14 cellular contexts compared by ENCODE assay signal in genomic region chr6:18343741-18344140, GRCh38. TPM values are rescaled to one million over a fixed set of nuclear protein-coding genes. Genes with fewer than 3 reads are reported as not detected.
A peak's percentile ranks its signal among the peaks of the same experiment; 100 is the strongest.
DNase-seq lines count a peak whose midpoint lies in the region; FAIRE-seq and TF ChIP-seq lines count a peak whose summit lies in the region.
"Had no signal": no experiment of that assay in that cellular context is flagged by ENCODE, and none has a peak within 500 bp of the region (broad histone marks: within the 10 kb centered on the region; RNA-seq: fewer than 3 reads in every experiment).

No MANE protein-coding gene starts in this region.

- H3K9me3 ChIP-seq in MG63 (no peaks in the 10 kb centered on the region), testis (no peaks in the 10 kb centered on the region)
- H3K9me3 ChIP-seq: lower lobe of right lung had no signal

- intact Hi-C loops in testis (cut with DNase I; ENCODE audit: low total_unique reads): no loop called here

- WGBS in testis, 2 donors: 89% methylated on average over 2 of the region's 2 CpGs

- no peaks in the 10 kb centered on the region for H3K27me3 ChIP-seq in MG63
- no peaks in the 10 kb centered on the region for H3K27me3 ChIP-seq in bronchial epithelial cell (ENCODE audit: control insufficient read depth, insufficient read depth, low read length)
- no peaks in the 10 kb centered on the region for H3K27me3 ChIP-seq in testis

- FAIRE-seq in bronchial epithelial cell (lab: Jason Lieb, UNC) (no peak), frontal cortex (lab: Jason Lieb, UNC) (no peak)

- H3K36me3 ChIP-seq in MG63: no peaks in the 10 kb centered on the region
- H3K36me3 ChIP-seq in bronchial epithelial cell (ENCODE audit: control insufficient read depth, insufficient read depth, low read length): no peaks in the 10 kb centered on the region
- no peaks in the 10 kb centered on the region for H3K36me3 ChIP-seq in testis (ENCODE audit: low read depth, missing control alignments)
- H3K36me3 ChIP-seq: lower lobe of right lung had no signal

- TF ChIP-seq POLR2A in testis (IDR thresholded peaks at IDR 0.05): no peak

- TF ChIP-seq CTCF in bronchial epithelial cell (IDR thresholded peaks at IDR 0.05; ENCODE audit: insufficient read depth, low read length, severe bottlenecking): no peak
- no peak for TF ChIP-seq CTCF in testis (IDR thresholded peaks at IDR 0.05)

- no peaks in the 10 kb centered on the region for H3K4me1 ChIP-seq in testis
- H3K4me1 ChIP-seq: lower lobe of right lung had no signal

- peak; percentile 20 for DNase-seq in DMS 273 (lab: John Stamatoyannopoulos, UW; ENCODE audit: unreplicated experiment)
- no peak for DNase-seq in DMS 273 treated with DMSO at 0.1 percent for 48 hours (lab: John Stamatoyannopoulos, UW)
- peak; percentile 16 for DNase-seq in MG63
- peak; percentile 98 for DNase-seq in bronchial epithelial cell (ENCODE audit: low read depth)
- peak; percentile 50 for DNase-seq in skeletal muscle cell (ENCODE audit: low read depth)
- DNase-seq in NCI-H524 treated with DMSO at 0.1 percent for 48 hours (lab: John Stamatoyannopoulos, UW): no peak
- DNase-seq in frontal cortex (ENCODE audit: low spot score in 2 of 2): no peak
- DNase-seq in testis: no peak
- DNase-seq: erythroblast, GF-D8, lower lobe of right lung, NCI-H2107, posterior cingulate gyrus had no signal

- H3K4me3 ChIP-seq in MG63 (no peak overlapping the region), bronchial epithelial cell (ENCODE audit: low read depth, low read length) (no peak overlapping the region), skeletal muscle cell (ENCODE audit: low read depth, low read length) (no peak overlapping the region), testis (no peak overlapping the region)
- H3K4me3 ChIP-seq: lower lobe of right lung had no signal

- no peak overlapping the region for H3K27ac ChIP-seq in testis
- H3K27ac ChIP-seq: 22Rv1, lower lobe of right lung had no signal

RNA-seq across cellular contexts. Expression of gene RNF144B, which starts 43.4 kb away (rescaled TPM):
- total RNA-seq in MG63 (2014; rRNA removed; shearing (Covaris generic); ENCODE audit: low replicate concordance): 1.9 and 4.3 TPM in 2 replicates
- 141 and 239 TPM in 2 replicates for total RNA-seq in bronchial epithelial cell
- total RNA-seq in frontal cortex: 2.9 TPM
- 1 to 10 TPM; 6.1 TPM for total RNA-seq in testis
- polyA plus RNA-seq in testis (ENCODE audit: insufficient read depth, low read depth, low replicate concordance): 6.3 TPM

Comparison
In these comparisons a context has a peak if more than half of its experiments do, and no peak if none do; other contexts are left out.
1. DNase-seq: peak in DMS 273 (single experiment), MG63 (single experiment), bronchial epithelial cell (single experiment) and skeletal muscle cell (single experiment); none in DMS 273 treated with DMSO at 0.1 percent for 48 hours (single experiment), NCI-H524 treated with DMSO at 0.1 percent for 48 hours (single experiment), frontal cortex (0 of 2) and testis (single experiment).
2. RNA of gene RNF144B, which starts 43.4 kb away (total RNA-seq): 141 to 239 TPM in bronchial epithelial cell; 6.1 TPM in testis, 2.9 TPM in frontal cortex (single experiment) and 1.9 to 4.3 TPM in MG63; every median in the first group is over 10 times any median in the second.